Comparison of ENCODE assay signal across 8 cellular contexts in the genomic region with DNA sequence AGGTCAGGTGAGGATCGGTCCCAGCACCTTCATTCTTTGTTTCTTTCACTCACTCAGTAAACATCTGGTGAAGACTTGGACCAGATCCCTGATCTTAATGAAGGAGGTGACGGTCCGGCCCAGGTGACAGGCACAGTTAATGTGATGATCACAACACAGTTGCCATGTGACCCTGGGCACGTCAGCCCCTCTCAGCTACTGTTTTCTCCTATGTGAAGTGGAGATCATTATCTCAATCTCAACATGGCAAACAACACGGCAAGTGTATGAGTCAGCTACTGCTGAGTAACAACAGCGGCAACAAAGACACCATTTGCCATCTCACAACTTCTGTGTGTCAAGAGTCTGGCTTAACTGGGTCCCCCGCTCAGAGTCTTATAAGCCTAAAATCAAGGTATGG.
A peak's percentile ranks its signal among the peaks of the same experiment; 100 is the strongest.
DNase-seq lines count a peak whose midpoint lies in the region; ATAC-seq, FAIRE-seq and TF ChIP-seq lines count a peak whose summit lies in the region.

No MANE protein-coding gene starts in this region.

- TF ChIP-seq EP300 in K562 (IDR thresholded peaks at IDR 0.05; ENCODE audit: low read length), result no peak

- H3K9ac ChIP-seq in K562 (ENCODE audit: insufficient read depth in 1 of 2, low read depth in 2 of 2, low read length in 2 of 2) (no peak overlapping the region), mucosa of rectum (ENCODE audit: low read depth in 1 of 2, low read length in 2 of 2) (peak overlapping the region in 1 of 2 donors; percentile 17)

- FAIRE-seq in K562 (lab: Jason Lieb, UNC), result no peak

- no peak overlapping the region for H3K4me2 ChIP-seq in K562 (ENCODE audit: insufficient read depth, low read length)

- no peak overlapping the region for H2AFZ ChIP-seq in K562 (ENCODE audit: low read depth, low read length)

- H3K79me2 ChIP-seq in K562 (ENCODE audit: control insufficient read depth, insufficient read depth, low read length), result no peaks in the 10 kb centered on the region

- intact Hi-C loops in K562 (cut with micrococcal nuclease) (no loop called here), lower leg skin (cut with DNase I; ENCODE audit: low total_unique reads) (no loop called here)

- H3K4me1 ChIP-seq in K562 (replicated peaks in 1 of 2; ENCODE audit: control insufficient read depth in 2 of 2, insufficient read depth in 2 of 2, low read length in 2 of 2) (peaks cover 0 to 14% of the 10 kb centered on the region in 2 experiments; a peak in 2 of 5 replicates), mucosa of rectum (ENCODE audit: control insufficient read depth in 2 of 2, insufficient read depth in 2 of 2, low read length in 2 of 2) (peaks cover 8 to 14% of the 10 kb centered on the region in 2 donors)

- no peak overlapping the region for H3K4me3 ChIP-seq in K562
- no peak overlapping the region for H3K4me3 ChIP-seq in mucosa of rectum (ENCODE audit: low read length in 2 of 2)
- no peak overlapping the region for H3K4me3 ChIP-seq in lower leg skin (ENCODE audit: low read depth, poor library complexity, severe bottlenecking)

- no peaks in the 10 kb centered on the region for H3K36me3 ChIP-seq in K562 (ENCODE audit: control insufficient read depth, insufficient read depth, low read length)
- no peaks in the 10 kb centered on the region for H3K36me3 ChIP-seq in mucosa of rectum (ENCODE audit: control insufficient read depth in 2 of 2, insufficient read depth in 2 of 2, low read length in 2 of 2)

- TF ChIP-seq CTCF in K562 (IDR thresholded peaks at IDR 0.05 in 2 of 3, conservative IDR thresholded peaks at IDR 0.05 in 1 of 3; ENCODE audit: insufficient read depth in 2 of 3, low read depth in 1 of 3, low read length in 3 of 3) (no peak), lower leg skin (IDR thresholded peaks at IDR 0.05) (no peak)

- H3K27ac ChIP-seq in K562 (ENCODE audit: extremely low read depth, low read depth, low read length), result no peak overlapping the region
- H3K27ac ChIP-seq in mucosa of rectum (ENCODE audit: low read depth in 2 of 2, low read length in 2 of 2), result peak overlapping the region; percentile 54 to 68

- H3K9me3 ChIP-seq in K562 (replicated peaks; ENCODE audit: control insufficient read depth, insufficient read depth, low read depth, low read length), result peaks cover 10% of the 10 kb centered on the region
- H3K9me3 ChIP-seq in mucosa of rectum (ENCODE audit: control insufficient read depth in 2 of 2, low read length in 2 of 2), result peaks cover 0 to 3% of the 10 kb centered on the region in 2 donors

- no TSS peak for BruUV-seq in K562 (replicated peaks; lab: Mats Ljungman, UMichigan)

- H4K20me1 ChIP-seq in K562 (replicated peaks; ENCODE audit: control insufficient read depth, insufficient read depth, low read length), result no peaks in the 10 kb centered on the region; the same call in 1 of the 2 replicates

- WGBS in K562 (ENCODE audit: insufficient coverage, low coverage, missing lambda C conversion rate), result 21% methylated on average over 6 of the region's 7 CpGs
- WGBS in lower leg skin, 2 donors, result 54 to 74% methylated on average over 7 of the region's 7 CpGs

- CTCF ChIA-PET in K562 (lab: Yijun Ruan, JAX; ENCODE audit: low intra/inter-chr PET ratio), result no interaction called here

- in situ Hi-C loops in K562 (cut with MboI), result no loop called here

- no peaks in the 10 kb centered on the region for H3K9me1 ChIP-seq in K562 (ENCODE audit: control insufficient read depth, insufficient read depth, low read length)

- peak; percentile 34 for DNase-seq in stimulated activated CD4-positive, alpha-beta T cell treated with anti-CD3 and anti-CD28 coated beads, Interleukin-1b, Interleukin-23, amount 100 ng/mL, for 48 hours
- no peak for DNase-seq in stimulated activated CD4-positive, alpha-beta T cell treated with anti-CD3 and anti-CD28 coated beads, Interleukin-4, amount 100 ng/mL, for 24 hours
- DNase-seq in K562 (ENCODE audit: extremely low read depth in 1 of 4, low spot score in 3 of 4) (no peak), NCI-H1105 (lab: John Stamatoyannopoulos, UW) (no peak), lower leg skin (ENCODE audit: low spot score in 2 of 2) (no peak), ureter (ENCODE audit: low spot score) (no peak)

- POLR2A ChIA-PET in K562 (lab: Yijun Ruan, JAX), result interaction anchor here (1.1 kb wide), 1 partner anchor 14 kb away, joined by 3 read pairs; no protein-coding TSS in a partner anchor

- ATAC-seq in K562 (no peak), HG03460 (IDR thresholded peaks at IDR 0.05; ENCODE audit: unreplicated experiment) (no peak)

- no peak for TF ChIP-seq RAD21 in K562 (CRISPR knock-in tag; conservative IDR thresholded peaks at IDR 0.05 in 1 of 2, IDR thresholded peaks at IDR 0.05 in 1 of 2)

- H3K27me3 ChIP-seq in K562 (ENCODE audit: control insufficient read depth in 2 of 2, insufficient read depth in 2 of 2, low read length in 2 of 2) (peaks cover 2 to 42% of the 10 kb centered on the region in 2 experiments), mucosa of rectum (ENCODE audit: control insufficient read depth in 2 of 2, insufficient read depth in 2 of 2, low read length in 2 of 2) (no peaks in the 10 kb centered on the region)

- TF ChIP-seq POLR2A in K562 (conservative IDR thresholded peaks at IDR 0.05) (no peak), lower leg skin (IDR thresholded peaks at IDR 0.05) (no peak)

TF ChIP-seq in K562, 482 proteins besides CTCF, POLR2A, EP300 and RAD21:
- TF ChIP-seq KDM1A (IDR thresholded peaks at IDR 0.05), result peak; percentile 36 to 53; a peak in 3 of 4 replicates
- peak; percentile 72 for TF ChIP-seq CHD4 (IDR thresholded peaks at IDR 0.05; ENCODE audit: insufficient read depth, insufficient replicate concordance, low read depth, low read length, poor library complexity, severe bottlenecking)
- TF ChIP-seq ZNF561 (CRISPR knock-in tag; conservative IDR thresholded peaks at IDR 0.05), result no peak
- TF ChIP-seq PHTF2 (CRISPR knock-in tag; IDR thresholded peaks at IDR 0.05), result no peak
- peak; percentile 23 for TF ChIP-seq FOSL1 (tag; conservative IDR thresholded peaks at IDR 0.05)
- TF ChIP-seq ZNF695 (CRISPR knock-in tag; IDR thresholded peaks at IDR 0.05), result no peak
- peak; percentile 49 for TF ChIP-seq RBM25 (IDR thresholded peaks at IDR 0.05; ENCODE audit: low read depth, low read length, severe bottlenecking)
- TF ChIP-seq ADNP (tag; IDR thresholded peaks at IDR 0.05), result 0 out of 2 replicates have a peak, but pooled peaks have one; percentile 42
- no peak for TF ChIP-seq HDAC1 (IDR thresholded peaks at IDR 0.05)
- TF ChIP-seq BCOR (IDR thresholded peaks at IDR 0.05), result peak; percentile 86
- TF ChIP-seq ATF1 (CRISPR knock-in tag; IDR thresholded peaks at IDR 0.05), result no peak
- no peak for TF ChIP-seq ATF1 (tag; IDR thresholded peaks at IDR 0.05)
- no peak for TF ChIP-seq SNIP1 (IDR thresholded peaks at IDR 0.05; ENCODE audit: low read depth)
- TF ChIP-seq CBX3 (IDR thresholded peaks at IDR 0.05; ENCODE audit: borderline replicate concordance in 1 of 2, low read length in 2 of 2), result peak in 1 of 2 experiments; percentile 50; a peak in 1 of 3 replicates
